In genomic region chr5:95725937-95726810, GRCh38 we compare ENCODE assay signal across 12 cellular contexts. TPM values are rescaled to one million over a fixed set of nuclear protein-coding genes. Genes with fewer than 3 reads are reported as not detected.
DNase-seq lines count a peak whose midpoint lies in the region; ATAC-seq and TF ChIP-seq lines count a peak whose summit lies in the region.
"Had no signal": no experiment of that assay in that cellular context is flagged by ENCODE, and none has a peak within 500 bp of the region (broad histone marks: within the 10 kb centered on the region; RNA-seq: fewer than 3 reads in every experiment).

No MANE protein-coding gene starts in this region.

- H3K4me3 Mint-ChIP-seq in activated naive CD4-positive, alpha-beta T cell treated with anti-CD3 and anti-CD28 coated beads, Interleukin-2, amount 10 ng/mL, durations not matched to agents 7 days and 5 days, result no peak overlapping the region
- H3K4me3 Mint-ChIP-seq: stimulated activated memory B cell treated with anti-CD40 and anti-IgM and Interleukin-4, amounts not matched to agents 10 μg/mL and 1 μg/mL and 100 μg/mL, for 72 hours had no signal

- CTCF ChIA-PET in activated naive CD4-positive, alpha-beta T cell treated with anti-CD3 and anti-CD28 coated beads, Interleukin-2, amount 10 ng/mL, durations not matched to agents 7 days and 5 days (lab: Charles Lee), result interaction anchor here (2.5 kb wide), 1 partner anchor 62 kb away, joined by 6 read pairs; no protein-coding TSS in a partner anchor

- TF ChIP-seq CTCF in spleen (IDR thresholded peaks at IDR 0.05 in 8 of 11, conservative IDR thresholded peaks at IDR 0.05 in 3 of 11), result no peak
- no peak for TF ChIP-seq CTCF in upper lobe of left lung (IDR thresholded peaks at IDR 0.05)

- H3K4me3 ChIP-seq in spleen (peak overlapping the region in 1 of 8 donors; percentile 21), upper lobe of left lung (no peak overlapping the region), aorta (ENCODE audit: low read length in 2 of 2) (no peak overlapping the region)
- H3K4me3 ChIP-seq: PC-9 had no signal

- H3K4me1 Mint-ChIP-seq in activated naive CD4-positive, alpha-beta T cell treated with anti-CD3 and anti-CD28 coated beads, Interleukin-2, amount 10 ng/mL, durations not matched to agents 7 days and 5 days, result peaks cover 46% of the 10 kb centered on the region

- H3K27me3 ChIP-seq in spleen (replicated peaks in 1 of 7) (peaks cover 0 to 8% (median 2%) of the 10 kb centered on the region in 7 donors), upper lobe of left lung (no peaks in the 10 kb centered on the region), aorta (ENCODE audit: control insufficient read depth in 1 of 2, insufficient read depth in 2 of 2, low read length in 1 of 2) (no peaks in the 10 kb centered on the region)

- H3K9me3 ChIP-seq in spleen (no peaks in the 10 kb centered on the region), upper lobe of left lung (no peaks in the 10 kb centered on the region), aorta (ENCODE audit: control insufficient read depth, low read length) (no peaks in the 10 kb centered on the region)

- H3K9me3 Mint-ChIP-seq in activated naive CD4-positive, alpha-beta T cell treated with anti-CD3 and anti-CD28 coated beads, Interleukin-2, amount 10 ng/mL, durations not matched to agents 7 days and 5 days, result no peaks in the 10 kb centered on the region
- H3K9me3 Mint-ChIP-seq: stimulated activated memory B cell treated with anti-CD40 and anti-IgM and Interleukin-4, amounts not matched to agents 10 μg/mL and 1 μg/mL and 100 μg/mL, for 72 hours had no signal

- H3K27ac ChIP-seq in spleen (peak overlapping the region in 6 of 8 donors; percentile 41 to 92 (median 59)), upper lobe of left lung (peak overlapping the region in 1 of 4 donors; percentile 30), aorta (ENCODE audit: low read depth in 1 of 2, low read length in 2 of 2) (no peak overlapping the region)

- H3K36me3 ChIP-seq in spleen (no peaks in the 10 kb centered on the region), upper lobe of left lung (no peaks in the 10 kb centered on the region), aorta (ENCODE audit: control insufficient read depth in 1 of 2, insufficient read depth in 2 of 2, low read length in 1 of 2) (no peaks in the 10 kb centered on the region)

- 73 to 82% (median 80%) methylated on average over 4 of the region's 4 CpGs for WGBS in spleen, 5 donors
- WGBS in upper lobe of left lung, 2 donors, result 65 to 73% methylated on average over 4 of the region's 4 CpGs
- WGBS in aorta, 2 donors, result 49% methylated on average over 4 of the region's 4 CpGs

- TF ChIP-seq EP300 in upper lobe of left lung (IDR thresholded peaks at IDR 0.05), result no peak

- DNase-seq in dedifferentiated amniotic fluid mesenchymal stem cell (ENCODE audit: extremely low spot score) (peak; percentile 86), spleen (no peak), upper lobe of left lung (no peak), aorta (no peak)
- no peak for DNase-seq in activated naive CD4-positive, alpha-beta T cell treated with anti-CD3 and anti-CD28 coated beads, Interleukin-2, amount 10 ng/mL, durations not matched to agents 7 days and 5 days
- DNase-seq: NCI-H1092 treated with DMSO at 0.1 percent for 48 hours, PC-9 had no signal

- ATAC-seq in GM18517 (IDR thresholded peaks at IDR 0.05; ENCODE audit: unreplicated experiment) (peak; percentile 31), HG03342 (IDR thresholded peaks at IDR 0.05; ENCODE audit: unreplicated experiment) (peak; percentile 35), HG03432 (IDR thresholded peaks at IDR 0.05; ENCODE audit: unreplicated experiment) (no peak), upper lobe of left lung (ENCODE audit: low FRiP score in 2 of 2) (no peak), aorta (ENCODE audit: low FRiP score) (no peak)
- ATAC-seq: stimulated activated memory B cell treated with anti-CD40 and anti-IgM and Interleukin-4, amounts not matched to agents 10 μg/mL and 1 μg/mL and 100 μg/mL, for 72 hours had no signal

- peaks cover 9 to 83% (median 44%) of the 10 kb centered on the region in 6 donors for H3K4me1 ChIP-seq in spleen
- H3K4me1 ChIP-seq in upper lobe of left lung, result peaks cover 4 to 16% (median 14%) of the 10 kb centered on the region in 4 donors
- H3K4me1 ChIP-seq in aorta (ENCODE audit: control insufficient read depth in 1 of 2, insufficient read depth in 2 of 2, low read length in 2 of 2), result no peaks in the 10 kb centered on the region

- peaks cover 27% of the 10 kb centered on the region for H3K27me3 Mint-ChIP-seq in activated naive CD4-positive, alpha-beta T cell treated with anti-CD3 and anti-CD28 coated beads, Interleukin-2, amount 10 ng/mL, durations not matched to agents 7 days and 5 days

- intact Hi-C loops in spleen (cut with DNase I; ENCODE audit: low total_unique reads) (no loop called here), aorta (cut with DNase I) (no loop called here)

- no peak overlapping the region for H3K27ac Mint-ChIP-seq in activated naive CD4-positive, alpha-beta T cell treated with anti-CD3 and anti-CD28 coated beads, Interleukin-2, amount 10 ng/mL, durations not matched to agents 7 days and 5 days
- H3K27ac Mint-ChIP-seq: stimulated activated memory B cell treated with anti-CD40 and anti-IgM and Interleukin-4, amounts not matched to agents 10 μg/mL and 1 μg/mL and 100 μg/mL, for 72 hours had no signal

- H3K36me3 Mint-ChIP-seq in activated naive CD4-positive, alpha-beta T cell treated with anti-CD3 and anti-CD28 coated beads, Interleukin-2, amount 10 ng/mL, durations not matched to agents 7 days and 5 days, result no peaks in the 10 kb centered on the region
- H3K36me3 Mint-ChIP-seq: stimulated activated memory B cell treated with anti-CD40 and anti-IgM and Interleukin-4, amounts not matched to agents 10 μg/mL and 1 μg/mL and 100 μg/mL, for 72 hours had no signal

- TF ChIP-seq POLR2A in spleen (IDR thresholded peaks at IDR 0.05), result no peak
- TF ChIP-seq POLR2A in upper lobe of left lung (IDR thresholded peaks at IDR 0.05), result no peak

RNA-seq across cellular contexts. Expression of gene RHOBTB3, which starts 5.0 kb away (rescaled TPM):
- total RNA-seq in spleen, result 10 to 100 TPM; 33.2 to 71.1 (median 43.5) TPM
- polyA plus RNA-seq in spleen, result 1 to 10 TPM; 4.5 to 9.0 (median 5.2) TPM
- 100 to 1,000 TPM in 1 of 6 donors, 10 to 100 TPM in 5; 42.4 to 104 (median 60.9) TPM for total RNA-seq in upper lobe of left lung
- total RNA-seq in aorta, result 10 to 100 TPM; 36.8 to 53.2 TPM
- 10 to 100 TPM; 11.8 to 13.4 TPM for polyA plus RNA-seq in aorta

RNA-seq across cellular contexts. Expression of gene SPATA9, which starts 43.4 kb away (rescaled TPM):
- total RNA-seq in spleen (1 to 10 TPM in 3 of 7 donors, under 1 TPM in 3, not detected in 1; 0.23 to 2.1 (median 1.0) TPM), upper lobe of left lung (under 1 TPM in 1 of 6 donors, not detected in 5; 0.23 TPM), aorta (under 1 TPM; 0.45 to 0.60 TPM)
- polyA plus RNA-seq in spleen (1 to 10 TPM in 2 of 3 donors, under 1 TPM in 1; 0.70 to 2.8 (median 1.1) TPM), aorta (under 1 TPM in 1 of 2 donors, not detected in 1; 0.38 TPM)
- total RNA-seq: cardiac septum had no signal

Comparison
In these comparisons a context has a peak if more than half of its experiments do, and no peak if none do; other contexts are left out.
1. ATAC-seq: peak in GM18517 (single experiment) and HG03342 (single experiment); none in HG03432 (single experiment), upper lobe of left lung (0 of 2) and aorta (single experiment).
2. H3K27ac ChIP-seq: peak in spleen (6 of 8); none in aorta (0 of 2).